Comparison of ENCODE assay signal across 22 cellular contexts in genomic region chr15:74055804-74056203, GRCh38. TPM values are rescaled to one million over a fixed set of nuclear protein-coding genes. Genes with fewer than 3 reads are reported as not detected.
A peak's percentile ranks its signal among the peaks of the same experiment; 100 is the strongest.
DNase-seq lines count a peak whose midpoint lies in the region; ATAC-seq, FAIRE-seq and TF ChIP-seq lines count a peak whose summit lies in the region.
"Had no signal": no experiment of that assay in that cellular context is flagged by ENCODE, and none has a peak within 500 bp of the region (broad histone marks: within the 10 kb centered on the region; RNA-seq: fewer than 3 reads in every experiment).

No MANE protein-coding gene starts in this region.

- H3K4me3 ChIP-seq in K562: no peak overlapping the region
- no peak overlapping the region for H3K4me3 ChIP-seq in stomach
- H3K4me3 ChIP-seq: BLaER1 had no signal

- no peak for ATAC-seq in K562

- TF ChIP-seq POLR2A in K562 (conservative IDR thresholded peaks at IDR 0.05): no peak
- no peak for TF ChIP-seq POLR2A in stomach (IDR thresholded peaks at IDR 0.05)

- peaks cover 5% of the 10 kb centered on the region; the same call in 1 of the 2 replicates for H4K20me1 ChIP-seq in K562 (replicated peaks; ENCODE audit: control insufficient read depth, insufficient read depth, low read length)
- H4K20me1 ChIP-seq: BLaER1 had no signal

- H3K27ac ChIP-seq in K562 (ENCODE audit: extremely low read depth, low read depth, low read length) (no peak overlapping the region), stomach (no peak overlapping the region)
- H3K27ac ChIP-seq: 22Rv1, BLaER1, HL-60 had no signal

- no peak for TF ChIP-seq EP300 in K562 (IDR thresholded peaks at IDR 0.05; ENCODE audit: low read length)
- no peak for TF ChIP-seq EP300 in stomach (IDR thresholded peaks at IDR 0.05)

- 4% methylated on average over 2 of the region's 2 CpGs for WGBS in K562 (ENCODE audit: insufficient coverage, low coverage, missing lambda C conversion rate)
- WGBS in stomach, 5 donors: 87 to 96% (median 94%) methylated on average over 2 of the region's 2 CpGs

- CTCF ChIA-PET in K562 (lab: Yijun Ruan, JAX; ENCODE audit: low intra/inter-chr PET ratio): no interaction called here

- no peaks in the 10 kb centered on the region for H3K9me1 ChIP-seq in K562 (ENCODE audit: control insufficient read depth, insufficient read depth, low read length)

- no peak for FAIRE-seq in K562 (lab: Jason Lieb, UNC)

- no peak overlapping the region for H3K9ac ChIP-seq in K562 (ENCODE audit: insufficient read depth in 1 of 2, low read depth in 2 of 2, low read length in 2 of 2)
- H3K9ac ChIP-seq: BLaER1 had no signal

- no peak for TF ChIP-seq CTCF in K562 (IDR thresholded peaks at IDR 0.05 in 2 of 3, conservative IDR thresholded peaks at IDR 0.05 in 1 of 3; ENCODE audit: insufficient read depth in 2 of 3, low read depth in 1 of 3, low read length in 3 of 3)
- no peak for TF ChIP-seq CTCF in stomach (IDR thresholded peaks at IDR 0.05)

- no peaks in the 10 kb centered on the region for H3K79me2 ChIP-seq in K562 (ENCODE audit: control insufficient read depth, insufficient read depth, low read length)

- H3K27me3 ChIP-seq in K562 (ENCODE audit: control insufficient read depth in 2 of 2, insufficient read depth in 2 of 2, low read length in 2 of 2) (no peaks in the 10 kb centered on the region; a peak in 1 of 5 replicates), stomach (no peaks in the 10 kb centered on the region)
- H3K27me3 ChIP-seq: BLaER1 had no signal

- H3K36me3 ChIP-seq in K562 (ENCODE audit: control insufficient read depth, insufficient read depth, low read length) (no peaks in the 10 kb centered on the region), stomach (no peaks in the 10 kb centered on the region)
- H3K36me3 ChIP-seq: BLaER1 had no signal

- H2AFZ ChIP-seq in K562 (ENCODE audit: low read depth, low read length): no peak overlapping the region

- no peak overlapping the region for H3K4me2 ChIP-seq in K562 (ENCODE audit: insufficient read depth, low read length)
- H3K4me2 ChIP-seq: BLaER1 had no signal

- H3K9me3 ChIP-seq in K562 (replicated peaks; ENCODE audit: control insufficient read depth, insufficient read depth, low read depth, low read length) (no peaks in the 10 kb centered on the region), stomach (no peaks in the 10 kb centered on the region)
- H3K9me3 ChIP-seq: BLaER1 had no signal

- TF ChIP-seq RAD21 in K562 (CRISPR knock-in tag; conservative IDR thresholded peaks at IDR 0.05 in 1 of 2, IDR thresholded peaks at IDR 0.05 in 1 of 2): no peak

- in situ Hi-C loops in K562 (cut with MboI): loop anchor here (5.0 to 25.0 kb wide), 3 partner anchors 69 to 1394 kb away; partner anchors contain the start of gene GOLGA6B

- H3K4me1 ChIP-seq in K562 (replicated peaks in 1 of 2; ENCODE audit: control insufficient read depth in 2 of 2, insufficient read depth in 2 of 2, low read length in 2 of 2): peaks cover 0 to 3% of the 10 kb centered on the region in 2 experiments; a peak in 2 of 5 replicates
- peaks cover 16 to 34% (median 25%) of the 10 kb centered on the region in 4 donors for H3K4me1 ChIP-seq in stomach

- POLR2A ChIA-PET in K562 (lab: Yijun Ruan, JAX): interaction anchor here (0.6 kb wide), 1 partner anchor 94 kb away, joined by 3 read pairs; no protein-coding TSS in a partner anchor

- intact Hi-C loops in K562 (cut with micrococcal nuclease): no loop called here
- intact Hi-C loops in posterior vena cava (cut with DNase I): loop anchor here in 1 of 2 donors (5.0 kb wide), 1 partner anchor 76 kb away; the partner anchor contains the start of gene ISLR2
- intact Hi-C loops in stomach (cut with DNase I; ENCODE audit: low total_unique reads): no loop called here

- DNase-seq in NCI-H82 (lab: John Stamatoyannopoulos, UW): peak; percentile 20
- DNase-seq in NCI-H82 treated with DMSO at 0.1 percent for 48 hours (lab: John Stamatoyannopoulos, UW; ENCODE audit: unreplicated experiment): no peak
- peak; percentile 8 for DNase-seq in RKO (ENCODE audit: low spot score)
- DNase-seq in K562 (ENCODE audit: extremely low read depth in 1 of 4, low spot score in 3 of 4): no peak
- DNase-seq in posterior vena cava (ENCODE audit: low spot score): peak; percentile 2
- DNase-seq in stomach: no peak
- DNase-seq in GDM1 (lab: John Stamatoyannopoulos, UW): no peak
- no peak for DNase-seq in hepatic stellate cell (ENCODE audit: low spot score)
- DNase-seq: CD4-positive, alpha-beta memory T cell; DMS153; DMS79; GF-D8; GOT3; H7 had no signal

- BruUV-seq in K562 (replicated peaks; lab: Mats Ljungman, UMichigan): no TSS peak

TF ChIP-seq in K562, 482 proteins besides CTCF, POLR2A, EP300 and RAD21:
- TF ChIP-seq YY1 (IDR thresholded peaks at IDR 0.05; ENCODE audit: borderline replicate concordance in 1 of 3, control insufficient read depth in 1 of 3, extremely low read depth in 1 of 3, insufficient read depth in 3 of 3, insufficient read length in 1 of 3, insufficient replicate concordance in 2 of 3, low read depth in 1 of 3, low read length in 2 of 3) (peak in 1 of 3 experiments; percentile 65), MAFK (IDR thresholded peaks at IDR 0.05; ENCODE audit: low read length) (0 out of 2 replicates have a peak, but pooled peaks have one; percentile 4), NELFE (IDR thresholded peaks at IDR 0.05; ENCODE audit: insufficient read depth, insufficient read length) (no peak), NFE2 (IDR thresholded peaks at IDR 0.05; ENCODE audit: low read depth) (0 out of 2 replicates have a peak, but pooled peaks have one; percentile 19), BRF1 (IDR thresholded peaks at IDR 0.05; ENCODE audit: borderline replicate concordance, extremely low read depth, insufficient read length) (no peak)

RNA-seq across cellular contexts. Expression of gene GOLGA6A, which starts 26.5 kb away (rescaled TPM):
- not detected in 2 replicates for total RNA-seq in K562 (2011; cell fraction: chromatin; rRNA removed; ENCODE audit: low replicate concordance)
- total RNA-seq in K562 (2011; cell fraction: nucleolus; rRNA removed): not detected in 2 replicates
- not detected in 2 replicates for total RNA-seq in K562 (2011; cell fraction: nucleoplasm; rRNA removed)
- total RNA-seq in K562 (2014; rRNA removed) (not detected in 2 replicates), K562 (2014; rRNA removed; fragmentation: Illumina TruSeq; extraction: Trizol) (not detected in 2 replicates), K562 (2015; rRNA removed; fragmentation: Illumina TruSeq; extraction: Trizol) (not detected in 2 replicates), K562 (2021) (not detected in 2 replicates), posterior vena cava (under 1 TPM in 1 of 2 donors, not detected in 1; 0.24 TPM), stomach (1 to 10 TPM in 1 of 5 donors, not detected in 4; 1.1 TPM)
- polyA plus RNA-seq in K562 (2011; rRNA removed) (not detected in 2 replicates), K562 (2014; fragmentation: Illumina TruSeq; extraction: Trizol) (not detected in 2 replicates), K562 (2014; fragmentation: Nextera tagmentation; extraction: Ambion mirVana) (not detected), K562 (2014; rRNA removed) (not detected in 2 replicates), stomach (not detected)
- polyA plus RNA-seq in K562 (2011; cell fraction: cytosol; rRNA removed): not detected in 2 replicates
- polyA plus RNA-seq in K562 (2011; cell fraction: nucleus; rRNA removed): not detected in 2 replicates
- polyA plus RNA-seq in K562 (2012): not detected in 2 replicates
- polyA minus RNA-seq in K562 (2011; rRNA and poly(A)+ RNA removed): not detected in 2 replicates
- polyA minus RNA-seq in K562 (2011; cell fraction: cytosol; rRNA and poly(A)+ RNA removed): not detected in 2 replicates
- polyA minus RNA-seq in K562 (2011; cell fraction: nucleus; rRNA and poly(A)+ RNA removed): not detected in 2 replicates
- total RNA-seq: A673, Daoy, HT1080 had no signal
- polyA plus RNA-seq: AG04450; CD14-positive monocyte; CD4-positive, alpha-beta memory T cell had no signal

Comparison
In these comparisons a context has a peak if more than half of its experiments do, and no peak if none do; other contexts are left out.
1. DNase-seq: peak in NCI-H82 (single experiment), RKO (single experiment) and posterior vena cava (single experiment); none in NCI-H82 treated with DMSO at 0.1 percent for 48 hours (single experiment), K562 (0 of 4), stomach (single experiment), GDM1 (single experiment) and hepatic stellate cell (single experiment).